14 cellular contexts compared by ENCODE assay signal in the genomic region with DNA sequence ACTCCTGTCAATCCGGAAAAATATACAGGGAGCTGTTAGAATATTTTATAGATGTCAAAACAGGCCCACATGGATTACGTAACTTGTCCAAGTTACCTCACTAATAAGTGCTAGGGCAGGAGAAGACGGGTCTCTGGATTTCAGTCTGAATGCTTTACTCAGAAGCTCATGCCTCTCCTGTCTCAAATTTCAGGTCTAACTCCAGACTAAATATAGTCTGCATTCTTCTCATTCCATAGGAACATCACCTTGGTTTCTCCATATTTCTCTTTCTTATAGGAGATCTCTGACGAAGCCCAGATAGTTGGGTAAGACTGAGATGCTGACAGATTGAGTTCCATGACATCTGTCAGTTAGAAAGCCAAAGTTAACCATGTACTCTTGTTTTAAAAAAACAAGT.
DNase-seq lines count a peak whose midpoint lies in the region; ATAC-seq lines count a peak whose summit lies in the region.
"Had no signal": no experiment of that assay in that cellular context is flagged by ENCODE, and none has a peak within 500 bp of the region (broad histone marks: within the 10 kb centered on the region; RNA-seq: fewer than 3 reads in every experiment).

No MANE protein-coding gene starts in this region.

- DNase-seq in GM03348 (ENCODE audit: low spot score) (peak; percentile 76), NCI-H226 (peak; percentile 90), epidermal melanocyte (ENCODE audit: insufficient read length, low spot score) (peak; percentile 21), non-pigmented ciliary epithelial cell (ENCODE audit: low read depth) (peak; percentile 67), SKM-1 (lab: John Stamatoyannopoulos, UW; ENCODE audit: unreplicated experiment) (no peak), globus pallidus (ENCODE audit: low spot score) (no peak), HK-2 (ENCODE audit: unreplicated experiment) (no peak)
- DNase-seq: amniotic stem cell; CD4-positive, CD25-positive, alpha-beta regulatory T cell; MV-4-11; NCI-H510A treated with DMSO at 0.1 percent for 48 hours; SIG-M5; WERI-Rb-1 had no signal

- ATAC-seq in GM18870 (IDR thresholded peaks at IDR 0.05; ENCODE audit: unreplicated experiment) = no peak

Comparison
In these comparisons a context has a peak if more than half of its experiments do, and no peak if none do; other contexts are left out.
1. DNase-seq: peak in GM03348 (single experiment), NCI-H226 (single experiment), epidermal melanocyte (single experiment) and non-pigmented ciliary epithelial cell (single experiment); none in SKM-1 (single experiment), globus pallidus (single experiment) and HK-2 (single experiment).